Comparison of ENCODE assay signal across 8 cellular contexts in genomic region chr16:674968-675883, GRCh38. TPM values are rescaled to one million over a fixed set of nuclear protein-coding genes. Genes with fewer than 3 reads are reported as not detected.
A peak's percentile ranks its signal among the peaks of the same experiment; 100 is the strongest.
DNase-seq lines count a peak whose midpoint lies in the region; FAIRE-seq and TF ChIP-seq lines count a peak whose summit lies in the region.
"Had no signal": no experiment of that assay in that cellular context is flagged by ENCODE, and none has a peak within 500 bp of the region (broad histone marks: within the 10 kb centered on the region; RNA-seq: fewer than 3 reads in every experiment).

Gene RHBDL1, plus strand, starts transcription at chr16:675671. Its CDS starts 120 bp downstream, at chr16:675791.

- peaks cover 0 to 29% (median 21%) of the 10 kb centered on the region in 4 donors for H3K4me1 ChIP-seq in sigmoid colon

- H3K9me3 ChIP-seq in SK-N-MC (ENCODE audit: low read depth, low read length) (no peaks in the 10 kb centered on the region), sigmoid colon (no peaks in the 10 kb centered on the region)

- H3K4me3 ChIP-seq in SK-N-MC: peak within 1 kb of the TSS; percentile 45; the same call in 1 of the 2 replicates
- peak within 1 kb of the TSS; percentile 10 to 48 (median 36) for H3K4me3 ChIP-seq in sigmoid colon
- H3K4me3 ChIP-seq: lung had no signal

- H3K27ac ChIP-seq in SK-N-MC: no peak within 1 kb of the TSS
- peak within 1 kb of the TSS in 3 of 4 donors; percentile 38 to 41 (median 41) for H3K27ac ChIP-seq in sigmoid colon

- no peak for FAIRE-seq in frontal cortex (lab: Jason Lieb, UNC)

- intact Hi-C loops in sigmoid colon (cut with DNase I): no loop called here

- TF ChIP-seq POLR2A in sigmoid colon (IDR thresholded peaks at IDR 0.05): no peak

- WGBS in sigmoid colon, 2 donors: 2 to 5% methylated on average over 73 of the region's 73 CpGs

- no peak for TF ChIP-seq EP300 in sigmoid colon (IDR thresholded peaks at IDR 0.05)

- no peak for DNase-seq in SK-N-MC (ENCODE audit: low read depth, low spot score)
- DNase-seq in frontal cortex (ENCODE audit: low spot score in 2 of 2): peak; percentile 76 to 84
- no peak for DNase-seq in sigmoid colon
- no peak for DNase-seq in DMS79 treated with DMSO at 0.1 percent for 48 hours (lab: John Stamatoyannopoulos, UW)
- DNase-seq in mesenteric fat pad (ENCODE audit: low spot score): no peak
- no peak for DNase-seq in AML-193 (lab: John Stamatoyannopoulos, UW)

- no peak within 1 kb of the TSS for H3K9ac ChIP-seq in SK-N-MC (ENCODE audit: insufficient read length)

- H3K36me3 ChIP-seq in SK-N-MC (ENCODE audit: insufficient read depth, low read length): peaks cover 37% of the 10 kb centered on the region; the same call in 1 of the 2 replicates
- H3K36me3 ChIP-seq in sigmoid colon: peaks cover 29 to 40% (median 32%) of the 10 kb centered on the region in 4 donors

- no peaks in the 10 kb centered on the region for H3K27me3 ChIP-seq in sigmoid colon

- TF ChIP-seq CTCF in GM12874 (IDR thresholded peaks at IDR 0.05; ENCODE audit: insufficient read depth, low read depth, low read length) (0 out of 2 replicates have a peak, but pooled peaks have one; percentile 1), sigmoid colon (IDR thresholded peaks at IDR 0.05) (no peak)

RNA-seq across cellular contexts. Expression of gene RHBDL1, which starts in this region (rescaled TPM):
- 2.0 TPM for total RNA-seq in frontal cortex
- 1 to 10 TPM in 2 of 4 donors, under 1 TPM in 1, not detected in 1; 0.68 to 6.1 (median 1.5) TPM for total RNA-seq in sigmoid colon
- 1 to 10 TPM in 1 of 3 donors, under 1 TPM in 1, not detected in 1; 0.46 to 5.6 TPM for polyA plus RNA-seq in sigmoid colon
- 0.84 TPM for total RNA-seq in mesenteric fat pad

Comparison
In these comparisons a context has a peak if more than half of its experiments do, and no peak if none do; other contexts are left out.
1. DNase-seq: peak in frontal cortex (2 of 2); none in SK-N-MC (single experiment), sigmoid colon (single experiment), DMS79 treated with DMSO at 0.1 percent for 48 hours (single experiment), mesenteric fat pad (single experiment) and AML-193 (0 of 2).